ENCODE assay signal across 27 cellular contexts in genomic region chr16:47480410-47480809, GRCh38.
"Had no signal": no experiment of that assay in that cellular context is flagged by ENCODE, and none has a peak within 500 bp of the region (broad histone marks: within the 10 kb centered on the region; RNA-seq: fewer than 3 reads in every experiment).

No MANE protein-coding gene starts in this region.

- H3K27ac Mint-ChIP-seq: activated CD4-positive, alpha-beta memory T cell treated with anti-CD3 and anti-CD28 coated beads for 36 hours; activated CD4-positive, alpha-beta T cell treated with anti-CD3 and anti-CD28 coated beads, Interleukin-2, amount 10 ng/mL, durations not matched to agents 24 days and 14 days; activated naive CD8-positive, alpha-beta T cell treated with anti-CD3 and anti-CD28 coated beads, Interleukin-2, amount 50 U/mL, for 24 hours; T-helper 1 cell treated with Interleukin-12 subunit alpha and Interleukin-12 subunit beta and Interleukin-4 antibody, amounts not matched to agents 30 μg/mL and 1 μg/mL, for 36 hours; WTC11 had no signal

- H3K27me3 Mint-ChIP-seq: activated CD4-positive, alpha-beta memory T cell treated with anti-CD3 and anti-CD28 coated beads for 36 hours; activated CD4-positive, alpha-beta T cell treated with anti-CD3 and anti-CD28 coated beads, Interleukin-2, amount 10 ng/mL, durations not matched to agents 24 days and 14 days; activated naive CD8-positive, alpha-beta T cell treated with anti-CD3 and anti-CD28 coated beads, Interleukin-2, amount 50 U/mL, for 24 hours had no signal

- H3K4me3 ChIP-seq: ascending aorta, body of pancreas, SJSA1 had no signal

- H3K9me3 Mint-ChIP-seq: activated CD4-positive, alpha-beta memory T cell treated with anti-CD3 and anti-CD28 coated beads for 36 hours; activated CD4-positive, alpha-beta T cell treated with anti-CD3 and anti-CD28 coated beads, Interleukin-2, amount 10 ng/mL, durations not matched to agents 24 days and 14 days; activated naive CD8-positive, alpha-beta T cell treated with anti-CD3 and anti-CD28 coated beads, Interleukin-2, amount 50 U/mL, for 24 hours; activated T-cell treated with anti-CD3 and anti-CD28 coated beads, Interleukin-2, amount 50 U/mL, for 4 hours; T-helper 1 cell treated with Interleukin-12 subunit alpha and Interleukin-12 subunit beta and Interleukin-4 antibody, amounts not matched to agents 30 μg/mL and 1 μg/mL, for 36 hours; WTC11 had no signal

- H3K4me3 Mint-ChIP-seq: activated CD4-positive, alpha-beta memory T cell treated with anti-CD3 and anti-CD28 coated beads for 36 hours; activated CD4-positive, alpha-beta T cell treated with anti-CD3 and anti-CD28 coated beads, Interleukin-2, amount 10 ng/mL, durations not matched to agents 24 days and 14 days; activated naive CD8-positive, alpha-beta T cell treated with anti-CD3 and anti-CD28 coated beads, Interleukin-2, amount 50 U/mL, for 24 hours; activated T-cell treated with anti-CD3 and anti-CD28 coated beads, Interleukin-2, amount 50 U/mL, for 4 hours; T-helper 1 cell treated with Interleukin-12 subunit alpha and Interleukin-12 subunit beta and Interleukin-4 antibody, amounts not matched to agents 30 μg/mL and 1 μg/mL, for 36 hours; WTC11 had no signal

- H3K27ac ChIP-seq: ascending aorta, body of pancreas, SJSA1 had no signal

- H3K36me3 ChIP-seq: ascending aorta, SJSA1 had no signal

- H3K4me1 ChIP-seq: ascending aorta, body of pancreas had no signal

- DNase-seq: activated CD4-positive, alpha-beta memory T cell treated with anti-CD3 and anti-CD28 coated beads for 36 hours; activated CD4-positive, alpha-beta T cell treated with anti-CD3 and anti-CD28 coated beads for 1 hour; activated CD4-positive, alpha-beta T cell treated with anti-CD3 and anti-CD28 coated beads, Interleukin-2, amount 10 ng/mL, durations not matched to agents 24 days and 14 days; activated CD8-positive, alpha-beta memory T cell treated with anti-CD3 and anti-CD28 coated beads for 24 hours; activated effector memory CD4-positive, alpha-beta T cell treated with anti-CD3 and anti-CD28 coated beads, Interleukin-2, amount 50 U/mL, for 16 hours; activated naive CD4-positive, alpha-beta T cell treated with Interleukin-2 at 50 U/mL for 16 hours; activated naive CD8-positive, alpha-beta T cell treated with anti-CD3 and anti-CD28 coated beads, Interleukin-2, amount 50 U/mL, for 24 hours; activated T-cell treated with anti-CD3 and anti-CD28 coated beads, Interleukin-2, amount 50 U/mL, for 4 hours; amniotic stem cell; body of pancreas; central memory CD4-positive, alpha-beta T cell; MM.1S; NCI-H1105 treated with DMSO at 0.1 percent for 48 hours; NCI-H1436 treated with DMSO at 0.1 percent for 48 hours; NCI-H187 treated with DMSO at 0.1 percent for 48 hours; NCI-H2081 treated with DMSO at 0.1 percent for 48 hours; NCI-H446 treated with DMSO at 0.1 percent for 48 hours; NCI-H524 treated with DMSO at 0.1 percent for 48 hours; NCI-H774; PC-3; SHP77 had no signal

- ATAC-seq: activated naive CD4-positive, alpha-beta T cell treated with anti-CD3 and anti-CD28 coated beads, Interleukin-2, amount 50 U/mL, for 72 hours; activated naive CD8-positive, alpha-beta T cell treated with anti-CD3 and anti-CD28 coated beads, Interleukin-2, amount 50 U/mL, for 24 hours; activated T-cell treated with anti-CD3 and anti-CD28 coated beads, Interleukin-2, amount 50 U/mL, for 4 hours; body of pancreas; PC-3; SK-N-SH treated with all-trans-retinoic acid at 6 μM for 48 hours; WTC11 had no signal

- H3K4me1 Mint-ChIP-seq: WTC11 had no signal

- H3K27me3 ChIP-seq: ascending aorta, body of pancreas, SJSA1 had no signal

- H3K36me3 Mint-ChIP-seq: WTC11 had no signal

- H3K9me3 ChIP-seq: ascending aorta, body of pancreas, SJSA1 had no signal
